Comparison of ENCODE assay signal across 8 cellular contexts in genomic region chr2:25274868-25275574, GRCh38.
DNase-seq lines count a peak whose midpoint lies in the region; ATAC-seq and FAIRE-seq lines count a peak whose summit lies in the region.

No MANE protein-coding gene starts in this region.

- H3K4me1 Mint-ChIP-seq in naive B cell = peaks cover 44 to 69% (median 61%) of the 10 kb centered on the region in 3 donors

- peak overlapping the region; percentile 67 for H3K27ac ChIP-seq in angular gyrus (ENCODE audit: low read depth, low read length)

- DNase-seq in activated CD8-positive, alpha-beta memory T cell treated with anti-CD3 and anti-CD28 coated beads for 24 hours = peak; percentile 80
- no peak for DNase-seq in activated CD8-positive, alpha-beta memory T cell treated with anti-CD3 and anti-CD28 coated beads, Interleukin-2, amount 50 U/mL, for 48 hours
- DNase-seq in naive B cell (peak; percentile 63), urothelium cell line (ENCODE audit: low spot score) (no peak), NCI-H226 (no peak), NCI-H524 (lab: John Stamatoyannopoulos, UW) (no peak)

- peak overlapping the region; percentile 82 to 100 (median 99) for H3K27ac Mint-ChIP-seq in naive B cell

- ATAC-seq in naive B cell (ENCODE audit: low read depth in 2 of 2) = peak; percentile 11 to 13
- ATAC-seq in HG03025 (IDR thresholded peaks at IDR 0.05; ENCODE audit: low FRiP score, unreplicated experiment) = no peak

- FAIRE-seq in urothelium cell line (lab: Jason Lieb, UNC) = peak; percentile 42

- H3K9me3 Mint-ChIP-seq in naive B cell = no peaks in the 10 kb centered on the region

- H3K27me3 Mint-ChIP-seq in naive B cell = no peaks in the 10 kb centered on the region

- H3K36me3 Mint-ChIP-seq in naive B cell = no peaks in the 10 kb centered on the region

- H3K4me3 Mint-ChIP-seq in naive B cell = peak overlapping the region; percentile 26 to 82 (median 70)

Comparison
In these comparisons a context has a peak if more than half of its experiments do, and no peak if none do; other contexts are left out.
1. DNase-seq: peak in activated CD8-positive, alpha-beta memory T cell treated with anti-CD3 and anti-CD28 coated beads for 24 hours (single experiment) and naive B cell (single experiment); none in activated CD8-positive, alpha-beta memory T cell treated with anti-CD3 and anti-CD28 coated beads, Interleukin-2, amount 50 U/mL, for 48 hours (single experiment), urothelium cell line (single experiment), NCI-H226 (single experiment) and NCI-H524 (0 of 2).